In genomic region chr4:106305435-106306055, GRCh38 we compare ENCODE assay signal across 2 cellular contexts.
TF ChIP-seq lines count a peak whose summit lies in the region.

No MANE protein-coding gene starts in this region.

TF ChIP-seq in GM23338, 12 proteins besides CTCF, POLR2A, EP300 and RAD21 (continued from another document):
- TF ChIP-seq ETS1 (IDR thresholded peaks at IDR 0.05) (no peak), ZNF462 (CRISPR knock-in tag; IDR thresholded peaks at IDR 0.05) (no peak), CREB1 (CRISPR knock-in tag; IDR thresholded peaks at IDR 0.05; ENCODE audit: low read depth) (no peak), NANOG (IDR thresholded peaks at IDR 0.05; ENCODE audit: borderline replicate concordance) (no peak), ZNF114 (CRISPR knock-in tag; IDR thresholded peaks at IDR 0.05) (peak; percentile 35; the same call in 1 of the 2 replicates)

TF ChIP-seq in WTC11, 78 proteins besides CTCF, POLR2A, EP300 and RAD21 (continued from another document):
- TF ChIP-seq ZNF532 (CRISPR knock-in tag; IDR thresholded peaks at IDR 0.05; ENCODE audit: borderline replicate concordance) (no peak), FOXP1 (CRISPR knock-in tag; IDR thresholded peaks at IDR 0.05; ENCODE audit: borderline replicate concordance) (no peak), GRHL2 (CRISPR knock-in tag; IDR thresholded peaks at IDR 0.05; ENCODE audit: insufficient replicate concordance, severe bottlenecking) (no peak), IRF2 (CRISPR knock-in tag; IDR thresholded peaks at IDR 0.05; ENCODE audit: borderline replicate concordance, low read depth) (no peak), ZSCAN18 (CRISPR knock-in tag; IDR thresholded peaks at IDR 0.05) (no peak), OVOL2 (CRISPR knock-in tag; IDR thresholded peaks at IDR 0.05; ENCODE audit: borderline replicate concordance) (no peak), USF2 (CRISPR knock-in tag; IDR thresholded peaks at IDR 0.05) (no peak), GABPB1 (CRISPR knock-in tag; IDR thresholded peaks at IDR 0.05) (no peak), ZNF512 (CRISPR knock-in tag; IDR thresholded peaks at IDR 0.05; ENCODE audit: borderline replicate concordance) (no peak), ZNF121 (CRISPR knock-in tag; IDR thresholded peaks at IDR 0.05) (no peak), ZNF396 (CRISPR knock-in tag; IDR thresholded peaks at IDR 0.05; ENCODE audit: borderline replicate concordance) (no peak), MLX (CRISPR knock-in tag; IDR thresholded peaks at IDR 0.05) (no peak), ZBTB21 (CRISPR knock-in tag; IDR thresholded peaks at IDR 0.05; ENCODE audit: borderline replicate concordance) (no peak), JAZF1 (CRISPR knock-in tag; IDR thresholded peaks at IDR 0.05) (no peak), ATF1 (CRISPR knock-in tag; IDR thresholded peaks at IDR 0.05) (no peak), RORB (CRISPR knock-in tag; IDR thresholded peaks at IDR 0.05) (no peak), SMAD3 (CRISPR knock-in tag; IDR thresholded peaks at IDR 0.05; ENCODE audit: borderline replicate concordance) (no peak)
